ENCODE assay signal across 2 cellular contexts in the genomic region with DNA sequence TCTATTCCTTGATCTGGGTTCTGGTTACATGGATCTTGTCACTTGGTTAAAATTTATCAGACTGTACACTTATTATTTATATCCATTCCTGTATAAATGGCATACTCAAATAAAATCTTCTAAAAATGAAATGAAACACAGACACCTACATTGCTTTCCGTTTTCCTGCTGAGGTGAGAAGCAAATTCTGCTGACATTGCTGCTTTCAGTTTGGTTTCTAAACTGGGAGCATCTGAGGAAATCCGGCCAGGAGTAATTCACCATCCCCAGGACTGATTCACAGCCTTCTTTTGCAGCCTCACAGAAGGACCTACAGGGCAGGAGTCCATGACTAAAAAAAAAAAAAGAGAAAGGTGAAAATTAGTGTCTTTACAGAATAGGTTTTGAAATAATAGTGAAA.
TF ChIP-seq lines count a peak whose summit lies in the region.

No MANE protein-coding gene starts in this region.

TF ChIP-seq in IMR-90, 13 proteins besides CTCF, POLR2A, EP300 and RAD21:
- TF ChIP-seq, protein P1, sequence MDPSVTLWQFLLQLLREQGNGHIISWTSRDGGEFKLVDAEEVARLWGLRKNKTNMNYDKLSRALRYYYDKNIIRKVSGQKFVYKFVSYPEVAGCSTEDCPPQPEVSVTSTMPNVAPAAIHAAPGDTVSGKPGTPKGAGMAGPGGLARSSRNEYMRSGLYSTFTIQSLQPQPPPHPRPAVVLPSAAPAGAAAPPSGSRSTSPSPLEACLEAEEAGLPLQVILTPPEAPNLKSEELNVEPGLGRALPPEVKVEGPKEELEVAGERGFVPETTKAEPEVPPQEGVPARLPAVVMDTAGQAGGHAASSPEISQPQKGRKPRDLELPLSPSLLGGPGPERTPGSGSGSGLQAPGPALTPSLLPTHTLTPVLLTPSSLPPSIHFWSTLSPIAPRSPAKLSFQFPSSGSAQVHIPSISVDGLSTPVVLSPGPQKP (IDR thresholded peaks at IDR 0.05; ENCODE audit: borderline replicate concordance, low read depth, low read length) = no peak
- peak; percentile 95 for TF ChIP-seq MAFK (IDR thresholded peaks at IDR 0.05; ENCODE audit: low read depth, low read length)

TF ChIP-seq in liver, 16 proteins besides CTCF, POLR2A, EP300 and RAD21 (continued from another document):
- TF ChIP-seq FOXA2 (IDR thresholded peaks at IDR 0.05) = no peak
- TF ChIP-seq SP1 (IDR thresholded peaks at IDR 0.05) = no peak
- TF ChIP-seq GABPA (IDR thresholded peaks at IDR 0.05 in 1 of 2, conservative IDR thresholded peaks at IDR 0.05 in 1 of 2) = no peak
- no peak for TF ChIP-seq RXRA (IDR thresholded peaks at IDR 0.05)
- no peak for TF ChIP-seq EGR1 (IDR thresholded peaks at IDR 0.05; ENCODE audit: low read depth in 2 of 2)
- no peak for TF ChIP-seq YY1 (IDR thresholded peaks at IDR 0.05)
- TF ChIP-seq FOXA1 (IDR thresholded peaks at IDR 0.05) = no peak
- TF ChIP-seq, protein P2, sequence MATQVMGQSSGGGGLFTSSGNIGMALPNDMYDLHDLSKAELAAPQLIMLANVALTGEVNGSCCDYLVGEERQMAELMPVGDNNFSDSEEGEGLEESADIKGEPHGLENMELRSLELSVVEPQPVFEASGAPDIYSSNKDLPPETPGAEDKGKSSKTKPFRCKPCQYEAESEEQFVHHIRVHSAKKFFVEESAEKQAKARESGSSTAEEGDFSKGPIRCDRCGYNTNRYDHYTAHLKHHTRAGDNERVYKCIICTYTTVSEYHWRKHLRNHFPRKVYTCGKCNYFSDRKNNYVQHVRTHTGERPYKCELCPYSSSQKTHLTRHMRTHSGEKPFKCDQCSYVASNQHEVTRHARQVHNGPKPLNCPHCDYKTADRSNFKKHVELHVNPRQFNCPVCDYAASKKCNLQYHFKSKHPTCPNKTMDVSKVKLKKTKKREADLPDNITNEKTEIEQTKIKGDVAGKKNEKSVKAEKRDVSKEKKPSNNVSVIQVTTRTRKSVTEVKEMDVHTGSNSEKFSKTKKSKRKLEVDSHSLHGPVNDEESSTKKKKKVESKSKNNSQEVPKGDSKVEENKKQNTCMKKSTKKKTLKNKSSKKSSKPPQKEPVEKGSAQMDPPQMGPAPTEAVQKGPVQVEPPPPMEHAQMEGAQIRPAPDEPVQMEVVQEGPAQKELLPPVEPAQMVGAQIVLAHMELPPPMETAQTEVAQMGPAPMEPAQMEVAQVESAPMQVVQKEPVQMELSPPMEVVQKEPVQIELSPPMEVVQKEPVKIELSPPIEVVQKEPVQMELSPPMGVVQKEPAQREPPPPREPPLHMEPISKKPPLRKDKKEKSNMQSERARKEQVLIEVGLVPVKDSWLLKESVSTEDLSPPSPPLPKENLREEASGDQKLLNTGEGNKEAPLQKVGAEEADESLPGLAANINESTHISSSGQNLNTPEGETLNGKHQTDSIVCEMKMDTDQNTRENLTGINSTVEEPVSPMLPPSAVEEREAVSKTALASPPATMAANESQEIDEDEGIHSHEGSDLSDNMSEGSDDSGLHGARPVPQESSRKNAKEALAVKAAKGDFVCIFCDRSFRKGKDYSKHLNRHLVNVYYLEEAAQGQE (IDR thresholded peaks at IDR 0.05) = no peak
- TF ChIP-seq JUND (IDR thresholded peaks at IDR 0.05) = no peak
